2 cellular contexts compared by ENCODE assay signal in genomic region chr4:48832571-48832970, GRCh38.
TF ChIP-seq lines count a peak whose summit lies in the region.

No MANE protein-coding gene starts in this region.

TF ChIP-seq in K562, 482 proteins besides CTCF, POLR2A, EP300 and RAD21:
- TF ChIP-seq RFX7 (CRISPR knock-in tag; IDR thresholded peaks at IDR 0.05) (no peak), NRF1 (conservative IDR thresholded peaks at IDR 0.05 in 1 of 2, IDR thresholded peaks at IDR 0.05 in 1 of 2) (0 out of 4 replicates have a peak, but pooled peaks of 1 of the 2 experiments have one; percentile 29), ARID3A (IDR thresholded peaks at IDR 0.05; ENCODE audit: borderline replicate concordance, low read depth, low read length) (0 out of 2 replicates have a peak, but pooled peaks have one; percentile 30)
- TF ChIP-seq, protein P1, sequence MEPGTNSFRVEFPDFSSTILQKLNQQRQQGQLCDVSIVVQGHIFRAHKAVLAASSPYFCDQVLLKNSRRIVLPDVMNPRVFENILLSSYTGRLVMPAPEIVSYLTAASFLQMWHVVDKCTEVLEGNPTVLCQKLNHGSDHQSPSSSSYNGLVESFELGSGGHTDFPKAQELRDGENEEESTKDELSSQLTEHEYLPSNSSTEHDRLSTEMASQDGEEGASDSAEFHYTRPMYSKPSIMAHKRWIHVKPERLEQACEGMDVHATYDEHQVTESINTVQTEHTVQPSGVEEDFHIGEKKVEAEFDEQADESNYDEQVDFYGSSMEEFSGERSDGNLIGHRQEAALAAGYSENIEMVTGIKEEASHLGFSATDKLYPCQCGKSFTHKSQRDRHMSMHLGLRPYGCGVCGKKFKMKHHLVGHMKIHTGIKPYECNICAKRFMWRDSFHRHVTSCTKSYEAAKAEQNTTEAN (CRISPR knock-in tag; IDR thresholded peaks at IDR 0.05) = no peak

TF ChIP-seq in GM12891, 5 proteins besides CTCF, POLR2A, EP300 and RAD21:
- no peak for TF ChIP-seq SPI1 (IDR thresholded peaks at IDR 0.05; ENCODE audit: low read depth, low read length)
- no peak for TF ChIP-seq PAX5 (IDR thresholded peaks at IDR 0.05; ENCODE audit: insufficient read depth, low read length, severe bottlenecking)
- TF ChIP-seq POU2F2 (IDR thresholded peaks at IDR 0.05; ENCODE audit: low read depth, low read length) = no peak
- no peak for TF ChIP-seq TAF1 (IDR thresholded peaks at IDR 0.05; ENCODE audit: low read depth, low read length)
- TF ChIP-seq POLR2AphosphoS5 (IDR thresholded peaks at IDR 0.05; ENCODE audit: low read depth, low read length) = no peak
